In genomic region chr2:101325425-101325824, GRCh38 we compare ENCODE assay signal across 36 cellular contexts.
"Had no signal": no experiment of that assay in that cellular context is flagged by ENCODE, and none has a peak within 500 bp of the region (broad histone marks: within the 10 kb centered on the region; RNA-seq: fewer than 3 reads in every experiment).

No MANE protein-coding gene starts in this region.

- H3K27me3 Mint-ChIP-seq: activated CD4-positive, alpha-beta memory T cell treated with anti-CD3 and anti-CD28 coated beads for 36 hours; activated CD4-positive, alpha-beta T cell treated with anti-CD3 and anti-CD28 coated beads for 36 hours; activated CD8-positive, alpha-beta memory T cell treated with anti-CD3 and anti-CD28 coated beads, Interleukin-2, amount 10 ng/mL, durations not matched to agents 7 days and 5 days; activated naive CD4-positive, alpha-beta T cell treated with anti-CD3 and anti-CD28 coated beads, Interleukin-2, amount 50 U/mL, for 24 hours; activated naive CD8-positive, alpha-beta T cell treated with anti-CD3 and anti-CD28 coated beads for 36 hours; activated naive CD8-positive, alpha-beta T cell treated with anti-CD3 and anti-CD28 coated beads, Interleukin-2, amount 50 U/mL, for 24 hours; effector memory CD8-positive, alpha-beta T cell had no signal

- DNase-seq: activated CD4-positive, alpha-beta memory T cell treated with anti-CD3 and anti-CD28 coated beads for 36 hours; activated CD4-positive, alpha-beta T cell treated with anti-CD3 and anti-CD28 coated beads for 36 hours; activated CD4-positive, alpha-beta T cell treated with anti-CD3 and anti-CD28 coated beads, Interleukin-2, amount 10 ng/mL, durations not matched to agents 24 days and 14 days; activated CD4-positive, CD25-positive, alpha-beta regulatory T cell; activated CD4-positive, CD25-positive, alpha-beta regulatory T cell treated with anti-CD3 and anti-CD28 coated beads, Interleukin-2, amount 50 U/mL, for 72 hours; activated CD8-positive, alpha-beta memory T cell treated with anti-CD3 and anti-CD28 coated beads, Interleukin-2, amount 10 ng/mL, durations not matched to agents 7 days and 5 days; activated CD8-positive, alpha-beta memory T cell treated with anti-CD3 and anti-CD28 coated beads, Interleukin-2, amount 50 U/mL, for 4 hours; activated CD8-positive, alpha-beta T cell treated with anti-CD3 and anti-CD28 coated beads, Interleukin-2, amount 10 ng/mL, durations not matched to agents 7 days and 5 days; activated effector memory CD4-positive, alpha-beta T cell treated with anti-CD3 and anti-CD28 coated beads, Interleukin-2, amount 50 U/mL, for 16 hours; activated naive CD4-positive, alpha-beta T cell treated with anti-CD3 and anti-CD28 coated beads for 36 hours; activated naive CD8-positive, alpha-beta T cell treated with anti-CD3 and anti-CD28 coated beads for 36 hours; activated naive CD8-positive, alpha-beta T cell treated with anti-CD3 and anti-CD28 coated beads, Interleukin-2, amount 50 U/mL, for 24 hours; activated T-cell treated with anti-CD3 and anti-CD28 coated beads, Interleukin-2, amount 50 U/mL, for 1 hour; activated T-cell treated with anti-CD3 and anti-CD28 coated beads, Interleukin-2, amount 50 U/mL, for 48 hours; adrenal gland; amygdala; aorta; body of pancreas; caudate nucleus; cortex of kidney; dermis blood vessel endothelial cell; effector CD4-positive, alpha-beta T cell; effector memory CD8-positive, alpha-beta T cell; erythroblast; foreskin keratinocyte; gastrocnemius medialis; glutamatergic neuron; heart left ventricle; hypothalamus; T-helper 9 cell had no signal

- H3K27ac Mint-ChIP-seq: activated CD4-positive, alpha-beta memory T cell treated with anti-CD3 and anti-CD28 coated beads for 36 hours; activated CD4-positive, alpha-beta T cell treated with anti-CD3 and anti-CD28 coated beads for 36 hours; activated CD4-positive, alpha-beta T cell treated with anti-CD3 and anti-CD28 coated beads, Interleukin-2, amount 10 ng/mL, durations not matched to agents 24 days and 14 days; activated CD8-positive, alpha-beta memory T cell treated with anti-CD3 and anti-CD28 coated beads, Interleukin-2, amount 10 ng/mL, durations not matched to agents 7 days and 5 days; activated CD8-positive, alpha-beta T cell treated with anti-CD3 and anti-CD28 coated beads, Interleukin-2, amount 10 ng/mL, durations not matched to agents 7 days and 5 days; activated naive CD4-positive, alpha-beta T cell treated with anti-CD3 and anti-CD28 coated beads for 36 hours; activated naive CD4-positive, alpha-beta T cell treated with anti-CD3 and anti-CD28 coated beads, Interleukin-2, amount 50 U/mL, for 24 hours; activated naive CD8-positive, alpha-beta T cell treated with anti-CD3 and anti-CD28 coated beads for 36 hours; activated naive CD8-positive, alpha-beta T cell treated with anti-CD3 and anti-CD28 coated beads, Interleukin-2, amount 50 U/mL, for 24 hours; activated T-helper 1 cell treated with anti-CD3 and anti-CD28 coated beads, Interleukin-12 subunit alpha, Interleukin-12 subunit beta, Interleukin-2, Interleukin-4 antibody, amounts not matched to agents 30 ng/mL and 10 ng/mL and 1 ng/mL, durations not matched to agents 14 hours and 24 hours and 36 hours; activated T-helper 2 cell treated with anti-CD3 and anti-CD28 coated beads, Interferon-gamma antibody, Interleukin-2, Interleukin-4, amounts not matched to agents 10 μg/mL and 5 μg/mL and 100 μg/mL, durations not matched to agents 14 hours and 24 hours and 36 hours; effector memory CD8-positive, alpha-beta T cell had no signal

- H3K9me3 Mint-ChIP-seq: activated CD4-positive, alpha-beta T cell treated with anti-CD3 and anti-CD28 coated beads, Interleukin-2, amount 10 ng/mL, durations not matched to agents 24 days and 14 days; activated naive CD4-positive, alpha-beta T cell treated with anti-CD3 and anti-CD28 coated beads for 36 hours; activated naive CD4-positive, alpha-beta T cell treated with anti-CD3 and anti-CD28 coated beads, Interleukin-2, amount 50 U/mL, for 24 hours; activated naive CD8-positive, alpha-beta T cell treated with anti-CD3 and anti-CD28 coated beads, Interleukin-2, amount 50 U/mL, for 24 hours; activated T-helper 1 cell treated with anti-CD3 and anti-CD28 coated beads, Interleukin-12 subunit alpha, Interleukin-12 subunit beta, Interleukin-2, Interleukin-4 antibody, amounts not matched to agents 30 ng/mL and 10 ng/mL and 1 ng/mL, durations not matched to agents 14 hours and 24 hours and 36 hours; effector memory CD8-positive, alpha-beta T cell had no signal

- H3K27me3 ChIP-seq: adrenal gland, body of pancreas, esophagus muscularis mucosa, foreskin keratinocyte, gastrocnemius medialis, heart left ventricle had no signal

- H3K36me3 Mint-ChIP-seq: activated CD4-positive, alpha-beta memory T cell treated with anti-CD3 and anti-CD28 coated beads for 36 hours; activated naive CD4-positive, alpha-beta T cell treated with anti-CD3 and anti-CD28 coated beads, Interleukin-2, amount 50 U/mL, for 24 hours; activated naive CD8-positive, alpha-beta T cell treated with anti-CD3 and anti-CD28 coated beads for 36 hours had no signal

- ATAC-seq: activated CD4-positive, alpha-beta T cell treated with anti-CD3 and anti-CD28 coated beads for 36 hours; activated CD8-positive, alpha-beta memory T cell treated with anti-CD3 and anti-CD28 coated beads, Interleukin-2, amount 10 ng/mL, durations not matched to agents 7 days and 5 days; activated CD8-positive, alpha-beta T cell treated with anti-CD3 and anti-CD28 coated beads, Interleukin-2, amount 10 ng/mL, durations not matched to agents 7 days and 5 days; activated naive CD8-positive, alpha-beta T cell treated with anti-CD3 and anti-CD28 coated beads, Interleukin-2, amount 50 U/mL, for 24 hours; body of pancreas; effector memory CD8-positive, alpha-beta T cell; foreskin keratinocyte; gastrocnemius medialis; heart left ventricle had no signal

- H3K4me1 ChIP-seq: gastrocnemius medialis had no signal

- FAIRE-seq: colon had no signal

- H3K36me3 ChIP-seq: adrenal gland, esophagus muscularis mucosa, gastrocnemius medialis, heart left ventricle had no signal

- H3K4me1 Mint-ChIP-seq: activated CD8-positive, alpha-beta memory T cell treated with anti-CD3 and anti-CD28 coated beads, Interleukin-2, amount 10 ng/mL, durations not matched to agents 7 days and 5 days; activated naive CD8-positive, alpha-beta T cell treated with anti-CD3 and anti-CD28 coated beads, Interleukin-2, amount 50 U/mL, for 24 hours had no signal

- H3K9me3 ChIP-seq: body of pancreas, gastrocnemius medialis had no signal

- H3K4me3 ChIP-seq: adrenal gland, body of pancreas, esophagus muscularis mucosa, gastrocnemius medialis, heart left ventricle had no signal

- H3K4me3 Mint-ChIP-seq: activated CD4-positive, alpha-beta memory T cell treated with anti-CD3 and anti-CD28 coated beads for 36 hours; activated CD4-positive, alpha-beta T cell treated with anti-CD3 and anti-CD28 coated beads for 36 hours; activated CD4-positive, alpha-beta T cell treated with anti-CD3 and anti-CD28 coated beads, Interleukin-2, amount 10 ng/mL, durations not matched to agents 24 days and 14 days; activated CD8-positive, alpha-beta memory T cell treated with anti-CD3 and anti-CD28 coated beads, Interleukin-2, amount 10 ng/mL, durations not matched to agents 7 days and 5 days; activated CD8-positive, alpha-beta T cell treated with anti-CD3 and anti-CD28 coated beads, Interleukin-2, amount 10 ng/mL, durations not matched to agents 7 days and 5 days; activated naive CD4-positive, alpha-beta T cell treated with anti-CD3 and anti-CD28 coated beads for 36 hours; activated naive CD4-positive, alpha-beta T cell treated with anti-CD3 and anti-CD28 coated beads, Interleukin-2, amount 50 U/mL, for 24 hours; activated naive CD8-positive, alpha-beta T cell treated with anti-CD3 and anti-CD28 coated beads for 36 hours; activated naive CD8-positive, alpha-beta T cell treated with anti-CD3 and anti-CD28 coated beads, Interleukin-2, amount 50 U/mL, for 24 hours; activated T-helper 1 cell treated with anti-CD3 and anti-CD28 coated beads, Interleukin-12 subunit alpha, Interleukin-12 subunit beta, Interleukin-2, Interleukin-4 antibody, amounts not matched to agents 30 ng/mL and 10 ng/mL and 1 ng/mL, durations not matched to agents 14 hours and 24 hours and 36 hours; effector memory CD8-positive, alpha-beta T cell had no signal

- H3K27ac ChIP-seq: adrenal gland, body of pancreas, esophagus muscularis mucosa, foreskin keratinocyte, gastrocnemius medialis, heart left ventricle, VCaP had no signal
